1 cellular context compared by ENCODE assay signal in genomic region chr4:86543560-86544312, GRCh38.
TF ChIP-seq lines count a peak whose summit lies in the region.

No MANE protein-coding gene starts in this region.

TF ChIP-seq in GM23338, 12 proteins besides CTCF, POLR2A, EP300 and RAD21 (continued from another document):
- TF ChIP-seq REST (IDR thresholded peaks at IDR 0.05; ENCODE audit: unreplicated experiment) = no peak
- TF ChIP-seq NANOG (IDR thresholded peaks at IDR 0.05; ENCODE audit: borderline replicate concordance) = no peak
- no peak for TF ChIP-seq CREB1 (CRISPR knock-in tag; IDR thresholded peaks at IDR 0.05; ENCODE audit: low read depth)
- no peak for TF ChIP-seq POLR2AphosphoS5 (IDR thresholded peaks at IDR 0.05; ENCODE audit: low read depth)
- no peak for TF ChIP-seq EZH2 (IDR thresholded peaks at IDR 0.05; ENCODE audit: low read depth, unreplicated experiment)
- TF ChIP-seq ZNF462 (CRISPR knock-in tag; IDR thresholded peaks at IDR 0.05) = no peak
- no peak for TF ChIP-seq STAT1 (IDR thresholded peaks at IDR 0.05; ENCODE audit: unreplicated experiment)
- no peak for TF ChIP-seq JUNB (IDR thresholded peaks at IDR 0.05; ENCODE audit: unreplicated experiment)
- TF ChIP-seq EZH2phosphoT487 (IDR thresholded peaks at IDR 0.05; ENCODE audit: unreplicated experiment) = no peak
- TF ChIP-seq ETS1 (IDR thresholded peaks at IDR 0.05) = no peak
- no peak for TF ChIP-seq ZNF331 (CRISPR knock-in tag; IDR thresholded peaks at IDR 0.05; ENCODE audit: low read depth)
